ENCODE assay signal across 30 cellular contexts in the genomic region with DNA sequence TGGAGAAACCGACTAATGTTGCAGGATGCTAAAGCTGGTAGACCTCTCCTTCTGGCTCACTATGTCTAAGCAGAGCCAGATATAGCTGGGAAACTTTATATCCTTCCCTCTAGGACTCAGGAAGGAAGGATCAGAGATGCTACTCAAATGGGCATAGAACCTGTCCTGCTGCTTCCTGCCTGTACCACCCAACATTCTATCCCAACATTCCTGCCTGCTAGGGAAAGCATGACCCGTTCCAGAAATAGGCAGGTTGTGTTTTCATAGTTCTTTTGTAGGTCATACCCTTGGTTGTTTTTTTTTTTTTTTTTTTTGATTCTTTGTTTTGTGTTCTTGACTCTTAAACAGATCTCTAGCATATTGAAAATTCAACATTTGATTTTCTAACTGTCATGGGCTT. TPM values are rescaled to one million over a fixed set of nuclear protein-coding genes. Genes with fewer than 3 reads are reported as not detected.
"Had no signal": no experiment of that assay in that cellular context is flagged by ENCODE, and none has a peak within 500 bp of the region (broad histone marks: within the 10 kb centered on the region; RNA-seq: fewer than 3 reads in every experiment).

No MANE protein-coding gene starts in this region.

- H3K36me3 ChIP-seq: esophagus squamous epithelium, gastroesophageal sphincter had no signal

- H3K27ac ChIP-seq: epithelial cell of prostate, esophagus squamous epithelium had no signal

- DNase-seq: activated CD4-positive, alpha-beta memory T cell treated with anti-CD3 and anti-CD28 coated beads for 36 hours; activated CD4-positive, alpha-beta T cell treated with anti-CD3 and anti-CD28 coated beads for 36 hours; activated CD4-positive, alpha-beta T cell treated with anti-CD3 and anti-CD28 coated beads, Interleukin-2, amount 10 ng/mL, durations not matched to agents 24 days and 14 days; activated CD4-positive, CD25-positive, alpha-beta regulatory T cell; activated CD4-positive, CD25-positive, alpha-beta regulatory T cell treated with anti-CD3 and anti-CD28 coated beads, Interleukin-2, amount 50 U/mL, for 72 hours; activated CD8-positive, alpha-beta memory T cell treated with anti-CD3 and anti-CD28 coated beads, Interleukin-2, amount 10 ng/mL, durations not matched to agents 7 days and 5 days; activated CD8-positive, alpha-beta memory T cell treated with anti-CD3 and anti-CD28 coated beads, Interleukin-2, amount 50 U/mL, for 4 hours; activated CD8-positive, alpha-beta T cell treated with anti-CD3 and anti-CD28 coated beads, Interleukin-2, amount 10 ng/mL, durations not matched to agents 7 days and 5 days; activated gamma-delta T cell; activated naive CD4-positive, alpha-beta T cell; activated naive CD4-positive, alpha-beta T cell treated with anti-CD3 and anti-CD28 coated beads, Interleukin-2, amount 50 U/mL, for 16 hours; activated T-cell treated with anti-CD3 and anti-CD28 coated beads, Interleukin-2, amount 50 U/mL, for 1 hour; activated T-cell treated with anti-CD3 and anti-CD28 coated beads, Interleukin-2, amount 50 U/mL, for 72 hours; amniotic stem cell; anterior cingulate cortex; body of pancreas; caudate nucleus; cortex of kidney; dermis blood vessel endothelial cell; effector CD4-positive, alpha-beta T cell; esophagus squamous epithelium; foreskin melanocyte; T-helper 1 cell; T-helper 17 cell had no signal

- ATAC-seq: activated CD4-positive, alpha-beta T cell treated with anti-CD3 and anti-CD28 coated beads for 36 hours; activated CD8-positive, alpha-beta memory T cell treated with anti-CD3 and anti-CD28 coated beads, Interleukin-2, amount 10 ng/mL, durations not matched to agents 7 days and 5 days; activated CD8-positive, alpha-beta T cell treated with anti-CD3 and anti-CD28 coated beads, Interleukin-2, amount 10 ng/mL, durations not matched to agents 7 days and 5 days; activated T-cell treated with anti-CD3 and anti-CD28 coated beads, Interleukin-2, amount 50 U/mL, for 72 hours; body of pancreas; gastroesophageal sphincter; T-helper 17 cell had no signal

- H3K4me3 Mint-ChIP-seq: activated CD4-positive, alpha-beta memory T cell treated with anti-CD3 and anti-CD28 coated beads for 36 hours; activated CD4-positive, alpha-beta T cell treated with anti-CD3 and anti-CD28 coated beads for 36 hours; activated CD4-positive, alpha-beta T cell treated with anti-CD3 and anti-CD28 coated beads, Interleukin-2, amount 10 ng/mL, durations not matched to agents 24 days and 14 days; activated CD8-positive, alpha-beta memory T cell treated with anti-CD3 and anti-CD28 coated beads, Interleukin-2, amount 10 ng/mL, durations not matched to agents 7 days and 5 days; activated CD8-positive, alpha-beta T cell treated with anti-CD3 and anti-CD28 coated beads, Interleukin-2, amount 10 ng/mL, durations not matched to agents 7 days and 5 days; activated naive CD8-positive, alpha-beta T cell; activated T-cell treated with anti-CD3 and anti-CD28 coated beads, Interleukin-2, amount 50 U/mL, for 72 hours; T-helper 17 cell had no signal

- H3K9me3 ChIP-seq: body of pancreas, esophagus squamous epithelium, gastroesophageal sphincter had no signal

- H3K9me3 Mint-ChIP-seq: activated CD4-positive, alpha-beta memory T cell treated with anti-CD3 and anti-CD28 coated beads for 36 hours; activated CD4-positive, alpha-beta T cell treated with anti-CD3 and anti-CD28 coated beads, Interleukin-2, amount 10 ng/mL, durations not matched to agents 24 days and 14 days; activated T-cell treated with anti-CD3 and anti-CD28 coated beads, Interleukin-2, amount 50 U/mL, for 72 hours had no signal

- H3K36me3 Mint-ChIP-seq: activated CD4-positive, alpha-beta memory T cell treated with anti-CD3 and anti-CD28 coated beads for 36 hours; activated CD8-positive, alpha-beta memory T cell treated with anti-CD3 and anti-CD28 coated beads, Interleukin-2, amount 10 ng/mL, durations not matched to agents 7 days and 5 days; activated naive CD8-positive, alpha-beta T cell had no signal

- H3K27ac Mint-ChIP-seq: activated CD4-positive, alpha-beta memory T cell treated with anti-CD3 and anti-CD28 coated beads for 36 hours; activated CD4-positive, alpha-beta T cell treated with anti-CD3 and anti-CD28 coated beads for 36 hours; activated CD4-positive, alpha-beta T cell treated with anti-CD3 and anti-CD28 coated beads, Interleukin-2, amount 10 ng/mL, durations not matched to agents 24 days and 14 days; activated CD8-positive, alpha-beta memory T cell treated with anti-CD3 and anti-CD28 coated beads, Interleukin-2, amount 10 ng/mL, durations not matched to agents 7 days and 5 days; activated CD8-positive, alpha-beta T cell treated with anti-CD3 and anti-CD28 coated beads, Interleukin-2, amount 10 ng/mL, durations not matched to agents 7 days and 5 days; activated naive CD8-positive, alpha-beta T cell; activated T-cell treated with anti-CD3 and anti-CD28 coated beads, Interleukin-2, amount 50 U/mL, for 72 hours; T-helper 17 cell had no signal

- H3K27me3 ChIP-seq: body of pancreas had no signal

- H3K4me3 ChIP-seq: body of pancreas, esophagus squamous epithelium, gastroesophageal sphincter had no signal

- H3K4me1 Mint-ChIP-seq: T-helper 17 cell had no signal

RNA-seq across cellular contexts. Expression of a gene that starts 5.3 kb away (rescaled TPM):
- total RNA-seq: activated CD4-positive, alpha-beta memory T cell treated with anti-CD3 and anti-CD28 coated beads for 36 hours; activated CD4-positive, alpha-beta T cell treated with anti-CD3 and anti-CD28 coated beads for 36 hours; activated CD4-positive, alpha-beta T cell treated with anti-CD3 and anti-CD28 coated beads, Interleukin-2, amount 10 ng/mL, durations not matched to agents 24 days and 14 days; activated CD8-positive, alpha-beta memory T cell treated with anti-CD3 and anti-CD28 coated beads for 36 hours; activated CD8-positive, alpha-beta memory T cell treated with anti-CD3 and anti-CD28 coated beads, Interleukin-2, amount 10 ng/mL, durations not matched to agents 7 days and 5 days; activated CD8-positive, alpha-beta T cell treated with anti-CD3 and anti-CD28 coated beads, Interleukin-2, amount 10 ng/mL, durations not matched to agents 7 days and 5 days; endothelial cell of umbilical vein; fibroblast of villous mesenchyme; T-helper 17 cell had no signal
- polyA plus RNA-seq: endothelial cell of umbilical vein had no signal
